In genomic region chr16:11681526-11681925, GRCh38 we compare ENCODE assay signal across 9 cellular contexts. TPM values are rescaled to one million over a fixed set of nuclear protein-coding genes. Genes with fewer than 3 reads are reported as not detected.
A peak's percentile ranks its signal among the peaks of the same experiment; 100 is the strongest.
DNase-seq lines count a peak whose midpoint lies in the region; ATAC-seq and TF ChIP-seq lines count a peak whose summit lies in the region.
"Had no signal": no experiment of that assay in that cellular context is flagged by ENCODE, and none has a peak within 500 bp of the region (broad histone marks: within the 10 kb centered on the region; RNA-seq: fewer than 3 reads in every experiment).

No MANE protein-coding gene starts in this region.

- no peaks in the 10 kb centered on the region for H3K27me3 ChIP-seq in sigmoid colon

- TF ChIP-seq CTCF in sigmoid colon (IDR thresholded peaks at IDR 0.05) (no peak), HFFc6 (IDR thresholded peaks at IDR 0.05) (no peak)

- WGBS in sigmoid colon, 2 donors: 28 to 48% methylated on average over 2 of the region's 2 CpGs

- H3K4me1 ChIP-seq in sigmoid colon: peaks cover 0 to 50% (median 37%) of the 10 kb centered on the region in 4 donors

- no peaks in the 10 kb centered on the region for H3K27me3 Mint-ChIP-seq in activated T-helper 17 cell treated with anti-CD3 and anti-CD28 coated beads, Interleukin-2, amount 50 U/mL, for 72 hours
- H3K27me3 Mint-ChIP-seq in HFFc6 (ENCODE audit: insufficient read depth): peaks cover 6% of the 10 kb centered on the region

- peaks cover 96% of the 10 kb centered on the region for H3K36me3 Mint-ChIP-seq in activated T-helper 17 cell treated with anti-CD3 and anti-CD28 coated beads, Interleukin-2, amount 50 U/mL, for 72 hours (ENCODE audit: low read depth)
- peaks cover 28% of the 10 kb centered on the region for H3K36me3 Mint-ChIP-seq in HFFc6 (ENCODE audit: low read depth)

- peak; percentile 40 for ATAC-seq in HG02759 (IDR thresholded peaks at IDR 0.05; ENCODE audit: unreplicated experiment)
- peak; percentile 6 for ATAC-seq in activated T-helper 17 cell treated with anti-CD3 and anti-CD28 coated beads, Interleukin-2, amount 50 U/mL, for 72 hours (replicated peaks)
- ATAC-seq in GM18873 (IDR thresholded peaks at IDR 0.05; ENCODE audit: low FRiP score, unreplicated experiment): no peak

- peak overlapping the region; percentile 45 for H3K27ac Mint-ChIP-seq in activated T-helper 17 cell treated with anti-CD3 and anti-CD28 coated beads, Interleukin-2, amount 50 U/mL, for 72 hours
- no peak overlapping the region for H3K27ac Mint-ChIP-seq in HFFc6

- H3K9me3 ChIP-seq in sigmoid colon: no peaks in the 10 kb centered on the region

- H3K4me3 ChIP-seq in sigmoid colon: no peak overlapping the region

- H3K27ac ChIP-seq in sigmoid colon: peak overlapping the region in 3 of 4 donors; percentile 9 to 76 (median 37)

- no peak for TF ChIP-seq POLR2A in sigmoid colon (IDR thresholded peaks at IDR 0.05)

- H3K9me3 Mint-ChIP-seq in activated T-helper 17 cell treated with anti-CD3 and anti-CD28 coated beads, Interleukin-2, amount 50 U/mL, for 72 hours: no peaks in the 10 kb centered on the region
- no peaks in the 10 kb centered on the region for H3K9me3 Mint-ChIP-seq in HFFc6

- DNase-seq in SIG-M5 treated with dmso at 0.1 percent for 504 hours (lab: John Stamatoyannopoulos, UW; ENCODE audit: unreplicated experiment): peak; percentile 22
- no peak for DNase-seq in SIG-M5 (lab: John Stamatoyannopoulos, UW)
- DNase-seq in sigmoid colon: peak; percentile 65
- DNase-seq in NCI-H69 (lab: John Stamatoyannopoulos, UW): no peak
- DNase-seq in HFFc6: no peak
- DNase-seq: mesendoderm had no signal

- intact Hi-C loops in sigmoid colon (cut with DNase I): no loop called here

- H3K36me3 ChIP-seq in sigmoid colon: peaks cover 0 to 65% (median 28%) of the 10 kb centered on the region in 4 donors

- TF ChIP-seq EP300 in sigmoid colon (IDR thresholded peaks at IDR 0.05): no peak

- peak overlapping the region; percentile 55 for H3K4me3 Mint-ChIP-seq in activated T-helper 17 cell treated with anti-CD3 and anti-CD28 coated beads, Interleukin-2, amount 50 U/mL, for 72 hours
- H3K4me3 Mint-ChIP-seq in HFFc6: no peak overlapping the region

- peaks cover 32% of the 10 kb centered on the region for H3K4me1 Mint-ChIP-seq in activated T-helper 17 cell treated with anti-CD3 and anti-CD28 coated beads, Interleukin-2, amount 50 U/mL, for 72 hours
- peaks cover 67% of the 10 kb centered on the region for H3K4me1 Mint-ChIP-seq in HFFc6 (ENCODE audit: low read depth)

RNA-seq across cellular contexts. Expression of gene SNN, which starts 13.3 kb away (rescaled TPM):
- total RNA-seq in activated T-helper 17 cell treated with anti-CD3 and anti-CD28 coated beads, Interleukin-2, amount 50 U/mL, for 72 hours: 1 to 10 TPM; 3.3 to 4.9 TPM
- 10 to 100 TPM; 10.8 to 15.3 (median 13.5) TPM for total RNA-seq in sigmoid colon
- 10 to 100 TPM in 1 of 3 donors, 1 to 10 TPM in 2; 5.1 to 14.4 (median 6.0) TPM for polyA plus RNA-seq in sigmoid colon
- 1 to 10 TPM; 4.6 to 7.6 (median 6.5) TPM for total RNA-seq in HFFc6 (2021; fragmentation: NEBNext Ultra II Directional; extraction: Animal tissue kit (Norgen Biotek cat#: 25700))

Comparison
In these comparisons a context has a peak if more than half of its experiments do, and no peak if none do; other contexts are left out.
1. DNase-seq: peak in SIG-M5 treated with dmso at 0.1 percent for 504 hours (single experiment) and sigmoid colon (single experiment); none in SIG-M5 (single experiment), NCI-H69 (single experiment) and HFFc6 (single experiment).